Comparison of ENCODE assay signal across 13 cellular contexts in genomic region chr6:56244089-56244488, GRCh38.
"Had no signal": no experiment of that assay in that cellular context is flagged by ENCODE, and none has a peak within 500 bp of the region (broad histone marks: within the 10 kb centered on the region; RNA-seq: fewer than 3 reads in every experiment).

No MANE protein-coding gene starts in this region.

- H3K27me3 ChIP-seq: esophagus squamous epithelium, right atrium auricular region, upper lobe of left lung had no signal

- H3K9me3 ChIP-seq: esophagus squamous epithelium, right atrium auricular region, upper lobe of left lung had no signal

- H3K27ac ChIP-seq: cardiac muscle cell had no signal

- H3K36me3 ChIP-seq: cardiac muscle cell, esophagus squamous epithelium, right atrium auricular region, upper lobe of left lung had no signal

- H3K4me3 ChIP-seq: cardiac muscle cell, esophagus squamous epithelium, right atrium auricular region, upper lobe of left lung had no signal

- DNase-seq: activated CD4-positive, alpha-beta T cell treated with anti-CD3 and anti-CD28 coated beads, Interleukin-2, amount 50 U/mL, for 48 hours; activated naive CD4-positive, alpha-beta T cell treated with anti-CD3 and anti-CD28 coated beads, Interleukin-2, amount 10 ng/mL, durations not matched to agents 7 days and 5 days; activated T-cell treated with anti-CD3 and anti-CD28 coated beads, Interleukin-2, amount 50 U/mL, for 24 hours; esophagus squamous epithelium; glutamatergic neuron; kidney glomerular epithelial cell; small intestine; stimulated activated CD4-positive, alpha-beta T cell treated with anti-CD3 and anti-CD28 coated beads, Interleukin-4, amount 100 ng/mL, for 24 hours; stimulated activated naive CD4-positive, alpha-beta T cell treated with Interleukin-2 at 50 U/mL for 16 hours; T-helper 9 cell; upper lobe of left lung had no signal
